8 cellular contexts compared by ENCODE assay signal in the genomic region with DNA sequence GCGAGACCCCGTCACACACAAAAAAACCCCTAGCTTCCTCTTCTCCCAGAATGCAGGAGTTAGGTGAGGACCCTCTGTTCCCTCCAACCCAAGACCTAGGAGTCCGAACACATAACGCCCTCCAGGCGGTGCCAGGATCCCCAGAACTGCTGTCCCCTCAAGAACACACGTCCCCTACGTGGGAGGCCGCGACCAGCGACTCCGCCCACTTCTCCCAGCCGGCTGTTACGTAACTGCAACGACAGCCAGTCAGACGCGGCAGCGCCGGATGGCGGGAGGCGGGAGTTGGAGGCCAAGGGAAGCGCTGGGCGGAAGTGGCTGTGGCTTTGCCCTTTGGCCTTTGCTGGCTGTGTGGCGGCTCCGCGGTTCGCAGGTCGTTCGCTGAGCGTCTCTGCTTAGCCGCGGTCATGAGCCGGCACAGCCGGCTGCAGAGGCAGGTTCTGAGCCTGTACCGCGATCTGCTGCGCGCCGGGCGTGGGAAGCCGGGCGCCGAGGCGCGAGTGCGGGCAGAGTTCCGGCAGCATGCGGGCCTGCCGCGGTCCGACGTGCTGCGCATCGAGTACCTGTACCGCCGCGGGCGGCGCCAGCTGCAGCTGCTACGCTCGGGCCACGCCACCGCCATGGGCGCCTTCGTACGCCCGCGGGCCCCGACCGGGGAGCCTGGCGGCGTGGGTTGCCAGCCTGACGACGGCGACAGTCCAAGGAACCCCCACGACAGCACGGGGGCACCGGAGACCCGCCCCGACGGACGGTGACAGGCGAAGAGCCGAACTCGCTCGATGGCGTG. TPM values are rescaled to one million over a fixed set of nuclear protein-coding genes. Genes with fewer than 3 reads are reported as not detected.
DNase-seq lines count a peak whose midpoint lies in the region; ATAC-seq and TF ChIP-seq lines count a peak whose summit lies in the region.

A gene with protein sequence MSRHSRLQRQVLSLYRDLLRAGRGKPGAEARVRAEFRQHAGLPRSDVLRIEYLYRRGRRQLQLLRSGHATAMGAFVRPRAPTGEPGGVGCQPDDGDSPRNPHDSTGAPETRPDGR (plus strand): TSS at position 321 of the 787 bp plus-strand sequence. CDS start 87 bp downstream, at position 408.

- peak; percentile 99 for DNase-seq in DMS53 (lab: John Stamatoyannopoulos, UW)
- peak; percentile 94 for DNase-seq in KBM-7
- DNase-seq in activated T-cell treated with anti-CD3 and anti-CD28 coated beads, Interleukin-2, amount 50 U/mL, for 48 hours, result peak; percentile 97
- peak; percentile 95 for DNase-seq in myocyte (ENCODE audit: low read depth)
- DNase-seq in stimulated activated CD8-positive, alpha-beta memory T cell treated with anti-CD3 and anti-CD28 coated beads, Interleukin-7, amount 100 ng/mL, for 48 hours (ENCODE audit: extremely low read depth in 1 of 2, low read depth in 1 of 2), result peak; percentile 92 to 97

- in situ Hi-C loops in KBM-7 (cut with MboI; ENCODE audit: low pct_unique_long_range_greater_than_20kb, low sequenced_read_pairs), result no loop called here

- peak; percentile 78 for ATAC-seq in GM21619 (IDR thresholded peaks at IDR 0.05; ENCODE audit: unreplicated experiment)
- peak; percentile 91 for ATAC-seq in esophagus mucosa

TF ChIP-seq in PFSK-1, 5 proteins besides CTCF, POLR2A, EP300 and RAD21:
- TF ChIP-seq SIN3A (IDR thresholded peaks at IDR 0.05; ENCODE audit: borderline replicate concordance, insufficient read depth, low read length) (0 out of 2 replicates have a peak, but pooled peaks have one; percentile 50), TAF1 (IDR thresholded peaks at IDR 0.05; ENCODE audit: borderline replicate concordance, insufficient read depth, low read length) (peak; percentile 91; the same call in 1 of the 2 replicates), POLR2AphosphoS5 (IDR thresholded peaks at IDR 0.05; ENCODE audit: low read depth, low read length) (peak; percentile 78)
- TF ChIP-seq, protein P1, sequence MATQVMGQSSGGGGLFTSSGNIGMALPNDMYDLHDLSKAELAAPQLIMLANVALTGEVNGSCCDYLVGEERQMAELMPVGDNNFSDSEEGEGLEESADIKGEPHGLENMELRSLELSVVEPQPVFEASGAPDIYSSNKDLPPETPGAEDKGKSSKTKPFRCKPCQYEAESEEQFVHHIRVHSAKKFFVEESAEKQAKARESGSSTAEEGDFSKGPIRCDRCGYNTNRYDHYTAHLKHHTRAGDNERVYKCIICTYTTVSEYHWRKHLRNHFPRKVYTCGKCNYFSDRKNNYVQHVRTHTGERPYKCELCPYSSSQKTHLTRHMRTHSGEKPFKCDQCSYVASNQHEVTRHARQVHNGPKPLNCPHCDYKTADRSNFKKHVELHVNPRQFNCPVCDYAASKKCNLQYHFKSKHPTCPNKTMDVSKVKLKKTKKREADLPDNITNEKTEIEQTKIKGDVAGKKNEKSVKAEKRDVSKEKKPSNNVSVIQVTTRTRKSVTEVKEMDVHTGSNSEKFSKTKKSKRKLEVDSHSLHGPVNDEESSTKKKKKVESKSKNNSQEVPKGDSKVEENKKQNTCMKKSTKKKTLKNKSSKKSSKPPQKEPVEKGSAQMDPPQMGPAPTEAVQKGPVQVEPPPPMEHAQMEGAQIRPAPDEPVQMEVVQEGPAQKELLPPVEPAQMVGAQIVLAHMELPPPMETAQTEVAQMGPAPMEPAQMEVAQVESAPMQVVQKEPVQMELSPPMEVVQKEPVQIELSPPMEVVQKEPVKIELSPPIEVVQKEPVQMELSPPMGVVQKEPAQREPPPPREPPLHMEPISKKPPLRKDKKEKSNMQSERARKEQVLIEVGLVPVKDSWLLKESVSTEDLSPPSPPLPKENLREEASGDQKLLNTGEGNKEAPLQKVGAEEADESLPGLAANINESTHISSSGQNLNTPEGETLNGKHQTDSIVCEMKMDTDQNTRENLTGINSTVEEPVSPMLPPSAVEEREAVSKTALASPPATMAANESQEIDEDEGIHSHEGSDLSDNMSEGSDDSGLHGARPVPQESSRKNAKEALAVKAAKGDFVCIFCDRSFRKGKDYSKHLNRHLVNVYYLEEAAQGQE (IDR thresholded peaks at IDR 0.05; ENCODE audit: insufficient read depth in 1 of 2, low read depth in 2 of 2, low read length in 2 of 2), result no peak; a peak in 1 of 4 replicates

RNA-seq across cellular contexts. Expression of the gene that starts here (rescaled TPM):
- 25.1 TPM for polyA plus RNA-seq in PFSK-1 (2012; ENCODE audit: insufficient read length, low read depth)
- total RNA-seq in esophagus mucosa (10.2 TPM), myocyte (30.2 and 48.0 TPM in 2 replicates)
- polyA plus RNA-seq in myocyte (2012), result 14.6 TPM

Comparison
In these comparisons a context has a peak if more than half of its experiments do, and no peak if none do; other contexts are left out.
1. Peak in every context shown above with its lines: DNase-seq and ATAC-seq.